Comparison of ENCODE assay signal across 1 cellular context in genomic region chr13:46289260-46289955, GRCh38.
TF ChIP-seq lines count a peak whose summit lies in the region.

No MANE protein-coding gene starts in this region.

TF ChIP-seq in HCT116, 20 proteins besides CTCF, POLR2A, EP300 and RAD21 (continued from another document):
- TF ChIP-seq REST (IDR thresholded peaks at IDR 0.05; ENCODE audit: low read depth) = no peak
- TF ChIP-seq MAX (IDR thresholded peaks at IDR 0.05) = no peak
TF ChIP-seq in HCT116: peak in this region for 0.
